26 cellular contexts compared by ENCODE assay signal in the genomic region with DNA sequence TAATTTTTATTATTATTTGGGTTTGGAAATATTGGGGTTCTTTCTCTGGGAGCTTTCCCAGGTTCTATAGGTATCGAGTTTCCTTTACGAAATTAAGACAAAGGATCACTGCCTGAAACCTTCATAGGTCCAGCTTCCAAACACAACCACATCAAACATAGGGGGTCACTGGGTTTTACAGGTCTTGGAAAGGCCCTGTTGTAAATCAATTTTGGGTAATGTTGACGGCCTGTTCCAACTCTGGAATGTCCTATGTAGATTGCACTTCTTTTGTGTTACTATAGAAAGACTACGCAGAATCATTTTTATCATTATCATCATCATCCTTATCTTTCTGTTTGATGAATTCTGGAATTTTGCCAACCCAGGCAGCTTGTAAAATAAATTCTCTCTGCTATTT. TPM values are rescaled to one million over a fixed set of nuclear protein-coding genes. Genes with fewer than 3 reads are reported as not detected.
"Had no signal": no experiment of that assay in that cellular context is flagged by ENCODE, and none has a peak within 500 bp of the region (broad histone marks: within the 10 kb centered on the region; RNA-seq: fewer than 3 reads in every experiment).

No MANE protein-coding gene starts in this region.

- H3K36me3 ChIP-seq: colonic mucosa, left lung, ovary, prostate gland, transverse colon had no signal

- H3K9me3 Mint-ChIP-seq: activated naive CD8-positive, alpha-beta T cell treated with anti-CD3 and anti-CD28 coated beads for 36 hours; effector memory CD8-positive, alpha-beta T cell; naive thymus-derived CD8-positive, alpha-beta T cell; stimulated activated naive B cell treated with anti-CD40 and anti-IgM and Interleukin-4, amounts not matched to agents 10 μg/mL and 1 μg/mL and 100 μg/mL, for 72 hours had no signal

- H3K36me3 Mint-ChIP-seq: activated naive CD8-positive, alpha-beta T cell treated with anti-CD3 and anti-CD28 coated beads for 36 hours; naive thymus-derived CD8-positive, alpha-beta T cell; stimulated activated naive B cell treated with anti-CD40 and anti-IgM and Interleukin-4, amounts not matched to agents 10 μg/mL and 1 μg/mL and 100 μg/mL, for 72 hours had no signal

- DNase-seq: activated CD4-positive, alpha-beta T cell treated with anti-CD3 and anti-CD28 coated beads for 1 hour; activated CD4-positive, alpha-beta T cell treated with anti-CD3 and anti-CD28 coated beads, Interleukin-2, amount 50 U/mL, for 1 hour; activated CD8-positive, alpha-beta T cell treated with anti-CD3 and anti-CD28 coated beads, Interleukin-2, amount 10 ng/mL, durations not matched to agents 7 days and 5 days; activated naive CD8-positive, alpha-beta T cell treated with anti-CD3 and anti-CD28 coated beads for 36 hours; amniotic stem cell; colonic mucosa; dorsolateral prefrontal cortex; effector memory CD8-positive, alpha-beta T cell; foreskin melanocyte; left lung; naive thymus-derived CD8-positive, alpha-beta T cell; ovary; stimulated activated CD4-positive, alpha-beta T cell treated with anti-CD3 and anti-CD28 coated beads, Interleukin-2, amount 100 ng/mL, for 48 hours; stimulated activated CD8-positive, alpha-beta memory T cell treated with anti-CD3 and anti-CD28 coated beads, Interleukin-4, amount 100 ng/mL, for 48 hours; stimulated activated naive B cell treated with anti-CD40 and anti-IgM and Interleukin-4, amounts not matched to agents 10 μg/mL and 1 μg/mL and 100 μg/mL, for 72 hours; transverse colon had no signal

- H3K4me3 ChIP-seq: colonic mucosa, dorsolateral prefrontal cortex, left lung, lung, ovary, prostate gland, transverse colon had no signal

- FAIRE-seq: bronchial epithelial cell, endothelial cell of umbilical vein, TTC549, urothelium cell line had no signal

- H3K4me1 Mint-ChIP-seq: stimulated activated naive B cell treated with anti-CD40 and anti-IgM and Interleukin-4, amounts not matched to agents 10 μg/mL and 1 μg/mL and 100 μg/mL, for 72 hours had no signal

- H3K9me3 ChIP-seq: colonic mucosa, left lung, ovary, prostate gland, transverse colon had no signal

- H3K27me3 ChIP-seq: colonic mucosa, dorsolateral prefrontal cortex, left lung, ovary, transverse colon had no signal

- H3K27ac Mint-ChIP-seq: activated CD8-positive, alpha-beta T cell treated with anti-CD3 and anti-CD28 coated beads, Interleukin-2, amount 10 ng/mL, durations not matched to agents 7 days and 5 days; activated naive CD8-positive, alpha-beta T cell treated with anti-CD3 and anti-CD28 coated beads for 36 hours; activated T-helper 1 cell treated with anti-CD3 and anti-CD28 coated beads, Interleukin-12 subunit alpha, Interleukin-12 subunit beta, Interleukin-2, Interleukin-4 antibody, amounts not matched to agents 30 ng/mL and 10 ng/mL and 1 ng/mL, durations not matched to agents 14 hours and 24 hours and 36 hours; effector memory CD8-positive, alpha-beta T cell; naive thymus-derived CD8-positive, alpha-beta T cell; stimulated activated naive B cell treated with anti-CD40 and anti-IgM and Interleukin-4, amounts not matched to agents 10 μg/mL and 1 μg/mL and 100 μg/mL, for 72 hours had no signal

- H3K27me3 Mint-ChIP-seq: activated naive CD8-positive, alpha-beta T cell treated with anti-CD3 and anti-CD28 coated beads for 36 hours; naive thymus-derived CD8-positive, alpha-beta T cell had no signal

- H3K4me1 ChIP-seq: colonic mucosa, left lung, prostate gland, transverse colon had no signal

- H3K4me3 Mint-ChIP-seq: activated CD8-positive, alpha-beta T cell treated with anti-CD3 and anti-CD28 coated beads, Interleukin-2, amount 10 ng/mL, durations not matched to agents 7 days and 5 days; activated naive CD8-positive, alpha-beta T cell treated with anti-CD3 and anti-CD28 coated beads for 36 hours; activated T-helper 1 cell treated with anti-CD3 and anti-CD28 coated beads, Interleukin-12 subunit alpha, Interleukin-12 subunit beta, Interleukin-2, Interleukin-4 antibody, amounts not matched to agents 30 ng/mL and 10 ng/mL and 1 ng/mL, durations not matched to agents 14 hours and 24 hours and 36 hours; effector memory CD8-positive, alpha-beta T cell; naive thymus-derived CD8-positive, alpha-beta T cell; stimulated activated naive B cell treated with anti-CD40 and anti-IgM and Interleukin-4, amounts not matched to agents 10 μg/mL and 1 μg/mL and 100 μg/mL, for 72 hours had no signal

- ATAC-seq: activated CD8-positive, alpha-beta T cell treated with anti-CD3 and anti-CD28 coated beads, Interleukin-2, amount 10 ng/mL, durations not matched to agents 7 days and 5 days; effector memory CD8-positive, alpha-beta T cell; esophagus mucosa; left lung; naive thymus-derived CD8-positive, alpha-beta T cell; stimulated activated naive B cell treated with anti-CD40 and anti-IgM and Interleukin-4, amounts not matched to agents 10 μg/mL and 1 μg/mL and 100 μg/mL, for 72 hours had no signal

- H3K27ac ChIP-seq: colonic mucosa, dorsolateral prefrontal cortex, left lung, ovary, prostate gland, transverse colon had no signal

RNA-seq across cellular contexts. Expression of gene CPA5, which starts 15.2 kb away (rescaled TPM):
- total RNA-seq: bronchial epithelial cell, colonic mucosa, endothelial cell of umbilical vein, esophagus mucosa, kidney epithelial cell, left lung, lung, ovary, temporal lobe, transverse colon had no signal
- polyA plus RNA-seq: endothelial cell of umbilical vein, ovary had no signal

RNA-seq across cellular contexts. Expression of gene CPA4, which starts 36.5 kb away (rescaled TPM):
- total RNA-seq: activated CD8-positive, alpha-beta T cell treated with anti-CD3 and anti-CD28 coated beads, Interleukin-2, amount 10 ng/mL, durations not matched to agents 7 days and 5 days; activated naive CD8-positive, alpha-beta T cell treated with anti-CD3 and anti-CD28 coated beads for 36 hours; activated T-helper 1 cell treated with anti-CD3 and anti-CD28 coated beads, Interleukin-12 subunit alpha, Interleukin-12 subunit beta, Interleukin-2, Interleukin-4 antibody, amounts not matched to agents 30 ng/mL and 10 ng/mL and 1 ng/mL, durations not matched to agents 14 hours and 24 hours and 36 hours; colonic mucosa; endothelial cell of umbilical vein; naive thymus-derived CD8-positive, alpha-beta T cell; temporal lobe; transverse colon had no signal
- polyA plus RNA-seq: naive thymus-derived CD8-positive, alpha-beta T cell had no signal

RNA-seq across cellular contexts. Expression of gene CPA1, which starts 50.8 kb away (rescaled TPM):
- total RNA-seq: activated CD8-positive, alpha-beta T cell treated with anti-CD3 and anti-CD28 coated beads, Interleukin-2, amount 10 ng/mL, durations not matched to agents 7 days and 5 days; activated naive CD8-positive, alpha-beta T cell treated with anti-CD3 and anti-CD28 coated beads for 36 hours; activated T-helper 1 cell treated with anti-CD3 and anti-CD28 coated beads, Interleukin-12 subunit alpha, Interleukin-12 subunit beta, Interleukin-2, Interleukin-4 antibody, amounts not matched to agents 30 ng/mL and 10 ng/mL and 1 ng/mL, durations not matched to agents 14 hours and 24 hours and 36 hours; bronchial epithelial cell; endothelial cell of umbilical vein; esophagus mucosa; kidney epithelial cell; naive thymus-derived CD8-positive, alpha-beta T cell; temporal lobe; transverse colon had no signal
- polyA plus RNA-seq: endothelial cell of umbilical vein had no signal
